Comparison of ENCODE assay signal across 11 cellular contexts in genomic region chr2:137952586-137953129, GRCh38. TPM values are rescaled to one million over a fixed set of nuclear protein-coding genes. Genes with fewer than 3 reads are reported as not detected.
A peak's percentile ranks its signal among the peaks of the same experiment; 100 is the strongest.
DNase-seq lines count a peak whose midpoint lies in the region; ATAC-seq and TF ChIP-seq lines count a peak whose summit lies in the region.
"Had no signal": no experiment of that assay in that cellular context is flagged by ENCODE, and none has a peak within 500 bp of the region (broad histone marks: within the 10 kb centered on the region; RNA-seq: fewer than 3 reads in every experiment).

No MANE protein-coding gene starts in this region.

- peak overlapping the region; percentile 67 for H3K27ac Mint-ChIP-seq in activated T-helper 2 cell treated with anti-CD3 and anti-CD28 coated beads, Interferon-gamma antibody, Interleukin-2, Interleukin-4, amounts not matched to agents 10 μg/mL and 5 μg/mL and 100 μg/mL, durations not matched to agents 14 hours and 24 hours and 36 hours
- H3K27ac Mint-ChIP-seq in nephron = peak overlapping the region; percentile 23 to 85 (median 55)

- TF ChIP-seq CTCF in nephron (IDR thresholded peaks at IDR 0.05; ENCODE audit: unreplicated experiment in 3 of 3) = no peak

- DNase-seq in activated T-helper 2 cell treated with anti-CD3 and anti-CD28 coated beads, Interferon-gamma antibody, Interleukin-2, Interleukin-4, amounts not matched to agents 10 μg/mL and 5 μg/mL and 100 μg/mL, durations not matched to agents 14 hours and 24 hours and 36 hours (ENCODE audit: low spot score) = no peak
- DNase-seq in NCI-H187 treated with DMSO at 0.1 percent for 48 hours (lab: John Stamatoyannopoulos, UW) (no peak), NCI-H748 treated with DMSO at 0.1 percent for 48 hours (lab: John Stamatoyannopoulos, UW) (no peak)
- DNase-seq in stimulated activated CD4-positive, alpha-beta T cell treated with anti-CD3 and anti-CD28 coated beads, Interleukin-4, amount 100 ng/mL, for 1 hour = no peak
- DNase-seq: H7, Kasumi-1, Right ventricle myocardium superior had no signal

- peaks cover 7% of the 10 kb centered on the region for H3K4me1 Mint-ChIP-seq in activated T-helper 2 cell treated with anti-CD3 and anti-CD28 coated beads, Interferon-gamma antibody, Interleukin-2, Interleukin-4, amounts not matched to agents 10 μg/mL and 5 μg/mL and 100 μg/mL, durations not matched to agents 14 hours and 24 hours and 36 hours (ENCODE audit: low read depth)
- H3K4me1 Mint-ChIP-seq in nephron = peaks cover 19% of the 10 kb centered on the region

- intact Hi-C loops in activated T-helper 2 cell treated with anti-CD3 and anti-CD28 coated beads, Interferon-gamma antibody, Interleukin-2, Interleukin-4, amounts not matched to agents 10 μg/mL and 5 μg/mL and 100 μg/mL, durations not matched to agents 14 hours and 24 hours and 36 hours (cut with micrococcal nuclease) = no loop called here

- no peaks in the 10 kb centered on the region for H3K36me3 Mint-ChIP-seq in activated T-helper 2 cell treated with anti-CD3 and anti-CD28 coated beads, Interferon-gamma antibody, Interleukin-2, Interleukin-4, amounts not matched to agents 10 μg/mL and 5 μg/mL and 100 μg/mL, durations not matched to agents 14 hours and 24 hours and 36 hours (ENCODE audit: low read depth)
- H3K36me3 Mint-ChIP-seq in nephron (ENCODE audit: low read depth) = no peaks in the 10 kb centered on the region

- no peaks in the 10 kb centered on the region for H3K9me3 Mint-ChIP-seq in activated T-helper 2 cell treated with anti-CD3 and anti-CD28 coated beads, Interferon-gamma antibody, Interleukin-2, Interleukin-4, amounts not matched to agents 10 μg/mL and 5 μg/mL and 100 μg/mL, durations not matched to agents 14 hours and 24 hours and 36 hours
- H3K9me3 Mint-ChIP-seq in nephron = no peaks in the 10 kb centered on the region

- peak; percentile 51 for ATAC-seq in GM18498 (IDR thresholded peaks at IDR 0.05; ENCODE audit: unreplicated experiment)
- peak; percentile 58 for ATAC-seq in HG02885 (IDR thresholded peaks at IDR 0.05; ENCODE audit: poor library complexity, unreplicated experiment)
- no peak for ATAC-seq in HG03469 (IDR thresholded peaks at IDR 0.05; ENCODE audit: unreplicated experiment)

- H3K4me3 Mint-ChIP-seq in activated T-helper 2 cell treated with anti-CD3 and anti-CD28 coated beads, Interferon-gamma antibody, Interleukin-2, Interleukin-4, amounts not matched to agents 10 μg/mL and 5 μg/mL and 100 μg/mL, durations not matched to agents 14 hours and 24 hours and 36 hours (ENCODE audit: low read depth) = no peak overlapping the region
- peak overlapping the region in 2 of 3 experiments; percentile 40 to 71 for H3K4me3 Mint-ChIP-seq in nephron

- H3K27me3 Mint-ChIP-seq in activated T-helper 2 cell treated with anti-CD3 and anti-CD28 coated beads, Interferon-gamma antibody, Interleukin-2, Interleukin-4, amounts not matched to agents 10 μg/mL and 5 μg/mL and 100 μg/mL, durations not matched to agents 14 hours and 24 hours and 36 hours (ENCODE audit: low read depth) = no peaks in the 10 kb centered on the region
- H3K27me3 Mint-ChIP-seq in nephron (ENCODE audit: low read depth) = no peaks in the 10 kb centered on the region

RNA-seq across cellular contexts. Expression of gene HNMT, which starts 11.6 kb away (rescaled TPM):
- total RNA-seq in activated T-helper 2 cell treated with anti-CD3 and anti-CD28 coated beads, Interferon-gamma antibody, Interleukin-2, Interleukin-4, amounts not matched to agents 10 μg/mL and 5 μg/mL and 100 μg/mL, durations not matched to agents 14 hours and 24 hours and 36 hours = not detected in 2 replicates
